In genomic region chr19:7355151-7355845, GRCh38 we compare ENCODE assay signal across 1 cellular context.
TF ChIP-seq lines count a peak whose summit lies in the region.

No MANE protein-coding gene starts in this region.

TF ChIP-seq in IMR-90, 13 proteins besides CTCF, POLR2A, EP300 and RAD21:
- peak; percentile 46; the same call in 1 of the 2 replicates for TF ChIP-seq MAZ (IDR thresholded peaks at IDR 0.05; ENCODE audit: borderline replicate concordance, low read depth, low read length)
- no peak for TF ChIP-seq RFX5 (IDR thresholded peaks at IDR 0.05; ENCODE audit: low read depth, low read length)
- no peak for TF ChIP-seq USF2 (IDR thresholded peaks at IDR 0.05; ENCODE audit: low read depth, low read length)
- TF ChIP-seq CHD1 (IDR thresholded peaks at IDR 0.05; ENCODE audit: low read depth, low read length) = no peak
